ENCODE assay signal across 9 cellular contexts in the genomic region with DNA sequence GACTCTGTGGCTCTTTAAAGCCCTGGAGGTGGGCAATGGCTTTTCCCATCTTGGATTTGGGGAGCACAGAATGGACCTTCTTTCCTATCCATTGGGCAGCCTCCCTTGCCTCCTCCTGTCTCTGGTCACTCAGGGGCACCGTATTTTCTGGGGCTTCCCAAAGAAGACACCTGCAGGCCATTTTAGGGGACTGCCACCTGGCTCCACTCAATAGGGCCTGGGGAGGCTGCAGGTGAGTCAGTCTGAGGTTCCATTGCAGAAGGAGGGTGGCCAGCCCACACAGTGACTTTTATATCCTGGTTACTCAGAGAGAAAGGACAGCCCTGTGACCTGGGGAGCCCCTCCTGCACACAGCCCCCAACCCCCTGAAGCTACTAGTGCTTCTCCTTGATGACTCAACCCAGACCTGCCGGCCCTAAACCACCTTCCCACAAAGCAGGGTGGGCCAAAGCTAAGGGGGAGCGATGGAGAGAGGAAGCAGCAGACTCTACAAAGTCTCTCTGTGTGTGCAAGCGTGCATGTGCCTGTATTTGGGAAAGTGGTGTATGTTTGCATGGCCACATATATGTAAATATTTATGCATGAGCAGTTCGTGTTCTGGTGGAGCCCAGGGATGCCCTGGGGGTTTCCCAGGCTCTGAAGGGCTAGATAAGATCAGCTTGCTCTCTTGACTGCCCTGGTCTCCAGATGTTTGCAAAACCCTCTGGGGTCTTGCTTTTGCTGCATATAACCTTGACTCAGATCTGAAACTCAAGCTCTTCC. TPM values are rescaled to one million over a fixed set of nuclear protein-coding genes. Genes with fewer than 3 reads are reported as not detected.
DNase-seq lines count a peak whose midpoint lies in the region; ATAC-seq and TF ChIP-seq lines count a peak whose summit lies in the region.
"Had no signal": no experiment of that assay in that cellular context is flagged by ENCODE, and none has a peak within 500 bp of the region (broad histone marks: within the 10 kb centered on the region; RNA-seq: fewer than 3 reads in every experiment).

No MANE protein-coding gene starts in this region.

- POLR2A ChIA-PET in Caco-2 (lab: Charles Lee) = no interaction called here

- no peak overlapping the region for H3K14ac ChIP-seq in neuronal stem cell (ENCODE audit: low read length)

- H3K4me3 Mint-ChIP-seq in Caco-2 (ENCODE audit: unreplicated experiment) = no peak overlapping the region

- CTCF ChIA-PET in Caco-2 (lab: Charles Lee) = interaction anchor here (0.6 to 1.1 kb wide), 2 partner anchors 40 to 196 kb away, joined by 3 to 8 read pairs; no protein-coding TSS in a partner anchor

- H2AFZ ChIP-seq in neuronal stem cell (ENCODE audit: low read length) = peak overlapping the region; percentile 44

- H2BK120ac ChIP-seq in neuronal stem cell (ENCODE audit: low read depth, low read length) = no peak overlapping the region

- H3K27me3 ChIP-seq in Caco-2 (replicated peaks; ENCODE audit: control insufficient read depth, insufficient read depth, low read length) (no peaks in the 10 kb centered on the region), neuronal stem cell (ENCODE audit: control insufficient read depth in 3 of 3, insufficient read depth in 3 of 3, low read depth in 1 of 3, low read length in 3 of 3) (no peaks in the 10 kb centered on the region), psoas muscle (ENCODE audit: insufficient read depth in 3 of 3, low read length in 2 of 3) (peaks cover 0 to 4% (median 3%) of the 10 kb centered on the region in 3 donors)

- H4K8ac ChIP-seq in neuronal stem cell (ENCODE audit: low read depth, low read length) = no peak overlapping the region

- H3K18ac ChIP-seq in neuronal stem cell (ENCODE audit: low read length) = peak overlapping the region; percentile 72

- no peaks in the 10 kb centered on the region for H3K9me3 Mint-ChIP-seq in Caco-2 (ENCODE audit: unreplicated experiment)

- H3K4me1 Mint-ChIP-seq in Caco-2 (ENCODE audit: low read depth, unreplicated experiment) = peaks cover 20% of the 10 kb centered on the region

- peaks cover 18% of the 10 kb centered on the region for H3K4me1 ChIP-seq in Caco-2
- H3K4me1 ChIP-seq in neuronal stem cell (ENCODE audit: control insufficient read depth in 2 of 2, insufficient read depth in 1 of 2, low read depth in 1 of 2, low read length in 2 of 2) = peaks cover 24 to 26% of the 10 kb centered on the region in 2 donors
- no peaks in the 10 kb centered on the region for H3K4me1 ChIP-seq in psoas muscle

- TF ChIP-seq CTCF in Caco-2 (IDR thresholded peaks at IDR 0.05; ENCODE audit: insufficient read depth in 1 of 2, low read depth in 1 of 2, low read length in 1 of 2, severe bottlenecking in 1 of 2, unreplicated experiment in 1 of 2) = peak in 1 of 2 experiments; percentile 17
- TF ChIP-seq CTCF in psoas muscle (IDR thresholded peaks at IDR 0.05) = no peak

- no peak overlapping the region for H2AK5ac ChIP-seq in neuronal stem cell (ENCODE audit: low read depth, low read length)

- no peak overlapping the region for H4K91ac ChIP-seq in neuronal stem cell (ENCODE audit: low read depth, low read length, poor library complexity)

- H3K27me3 Mint-ChIP-seq in Caco-2 (ENCODE audit: insufficient read depth, unreplicated experiment) = no peaks in the 10 kb centered on the region

- no peaks in the 10 kb centered on the region for H3K79me1 ChIP-seq in neuronal stem cell (ENCODE audit: low read depth, low read length)

- H3K9me3 ChIP-seq in Caco-2 = no peaks in the 10 kb centered on the region
- no peaks in the 10 kb centered on the region for H3K9me3 ChIP-seq in neuronal stem cell (replicated peaks in 1 of 2; ENCODE audit: control insufficient read depth in 2 of 2, insufficient read depth in 1 of 2, low read depth in 1 of 2, low read length in 2 of 2)
- H3K9me3 ChIP-seq in psoas muscle = no peaks in the 10 kb centered on the region

- no TSS peak for BruUV-seq in Caco-2 (replicated peaks; lab: Mats Ljungman, UMichigan)

- no peak overlapping the region for H2BK5ac ChIP-seq in neuronal stem cell (ENCODE audit: low read length)

- no peak overlapping the region for H3K9ac ChIP-seq in neuronal stem cell (ENCODE audit: low read depth, low read length, poor library complexity)

- ATAC-seq in GM19043 (IDR thresholded peaks at IDR 0.05; ENCODE audit: low read depth, unreplicated experiment) (peak; percentile 64), HG03103 (IDR thresholded peaks at IDR 0.05; ENCODE audit: low read depth, unreplicated experiment) (peak; percentile 56), psoas muscle (no peak)

- H3K27ac ChIP-seq in neuronal stem cell (replicated peaks; ENCODE audit: low read length) (no peak overlapping the region), psoas muscle (no peak overlapping the region)

- intact Hi-C loops in Caco-2 (cut with micrococcal nuclease; ENCODE audit: unreplicated experiment) (loop anchor here (1.0 kb wide), 1 partner anchor 77 kb away; no protein-coding TSS in a partner anchor), psoas muscle (cut with DNase I) (no loop called here)

- H3K4me3 ChIP-seq in Caco-2 (ENCODE audit: low read depth, low read length) (no peak overlapping the region), neuronal stem cell (ENCODE audit: low read length in 2 of 2) (no peak overlapping the region), psoas muscle (no peak overlapping the region)

- H2BK12ac ChIP-seq in neuronal stem cell (ENCODE audit: low read length) = no peak overlapping the region

- H3K36me3 Mint-ChIP-seq in Caco-2 (ENCODE audit: insufficient read depth, unreplicated experiment) = no peaks in the 10 kb centered on the region

- no peak overlapping the region for H3K4me2 ChIP-seq in neuronal stem cell (ENCODE audit: insufficient read depth, low read length, poor library complexity, severe bottlenecking)

- H3K36me3 ChIP-seq in Caco-2 (ENCODE audit: control insufficient read depth, insufficient read depth, low read length) = no peaks in the 10 kb centered on the region
- H3K36me3 ChIP-seq in neuronal stem cell (replicated peaks in 1 of 2; ENCODE audit: control insufficient read depth in 2 of 2, insufficient read depth in 2 of 2, low read length in 2 of 2) = peaks cover 0 to 13% of the 10 kb centered on the region in 2 donors
- H3K36me3 ChIP-seq in psoas muscle (ENCODE audit: insufficient read depth in 1 of 2, low read depth in 1 of 2) = no peaks in the 10 kb centered on the region

- no peak overlapping the region for H2BK15ac ChIP-seq in neuronal stem cell (ENCODE audit: low read length)

- WGBS in neuronal stem cell (ENCODE audit: extremely low coverage in 2 of 2, insufficient read length in 2 of 2, insufficient replicate concordance in 1 of 2), 2 donors = no CpG with 5 or more reads among the region's 5 CpGs
- WGBS in psoas muscle, 3 donors = 46 to 58% (median 47%) methylated on average over 5 of the region's 5 CpGs

- H3K4ac ChIP-seq in neuronal stem cell (ENCODE audit: low read length) = no peak overlapping the region

- H3K27ac Mint-ChIP-seq in Caco-2 (ENCODE audit: unreplicated experiment) = peak overlapping the region; percentile 33

- no peak overlapping the region for H3K23ac ChIP-seq in neuronal stem cell (ENCODE audit: low read depth, low read length, poor library complexity)

- DNase-seq in Caco-2 (peak in 1 of 2 experiments; percentile 29), neuronal stem cell (ENCODE audit: low spot score) (no peak), putamen (ENCODE audit: low spot score) (no peak), psoas muscle (no peak), superior temporal gyrus (ENCODE audit: extremely low spot score) (no peak)
- DNase-seq in activated CD8-positive, alpha-beta memory T cell treated with anti-CD3 and anti-CD28 coated beads, Interleukin-2, amount 50 U/mL, for 4 hours = peak; percentile 23

RNA-seq across cellular contexts. Expression of a gene that starts 5.0 kb away (rescaled TPM):
- total RNA-seq in Caco-2 (2022) = 0.16 TPM in 1 of 2 replicates, not detected in the other
- polyA plus RNA-seq in neuronal stem cell (2013, experiment 1 of 2) = 3.6 TPM
- polyA plus RNA-seq in neuronal stem cell (2013, experiment 2 of 2) = 3.7 TPM
- total RNA-seq in psoas muscle = 10 to 100 TPM in 2 of 4 donors, 1 to 10 TPM in 2; 3.8 to 13.5 (median 9.1) TPM
- polyA plus RNA-seq in psoas muscle = 1 to 10 TPM; 3.3 to 6.2 (median 4.5) TPM

RNA-seq across cellular contexts. Expression of a gene that starts 18.7 kb away (rescaled TPM):
- total RNA-seq in Caco-2 (2022) (0.44 and 0.68 TPM in 2 replicates), psoas muscle (under 1 TPM in 1 of 4 donors, not detected in 3; 0.12 TPM)
- not detected for polyA plus RNA-seq in neuronal stem cell (2013, experiment 1 of 2)
- polyA plus RNA-seq in neuronal stem cell (2013, experiment 2 of 2) = not detected
- under 1 TPM in 1 of 3 donors, not detected in 2; 0.04 TPM for polyA plus RNA-seq in psoas muscle
- total RNA-seq: glomerular endothelial cell had no signal

RNA-seq across cellular contexts. Expression of a gene that starts 27.3 kb away (rescaled TPM):
- total RNA-seq in Caco-2 (2022) (not detected in 2 replicates), psoas muscle (not detected)
- not detected for polyA plus RNA-seq in neuronal stem cell (2013, experiment 1 of 2)
- not detected for polyA plus RNA-seq in neuronal stem cell (2013, experiment 2 of 2)
- under 1 TPM in 1 of 3 donors, not detected in 2; 0.20 TPM for polyA plus RNA-seq in psoas muscle
- total RNA-seq: glomerular endothelial cell had no signal

Comparison
In these comparisons a context has a peak if more than half of its experiments do, and no peak if none do; other contexts are left out.
1. ATAC-seq: peak in GM19043 (single experiment) and HG03103 (single experiment); none in psoas muscle (0 of 4).